Comparison of ENCODE assay signal across 6 cellular contexts in the genomic region with DNA sequence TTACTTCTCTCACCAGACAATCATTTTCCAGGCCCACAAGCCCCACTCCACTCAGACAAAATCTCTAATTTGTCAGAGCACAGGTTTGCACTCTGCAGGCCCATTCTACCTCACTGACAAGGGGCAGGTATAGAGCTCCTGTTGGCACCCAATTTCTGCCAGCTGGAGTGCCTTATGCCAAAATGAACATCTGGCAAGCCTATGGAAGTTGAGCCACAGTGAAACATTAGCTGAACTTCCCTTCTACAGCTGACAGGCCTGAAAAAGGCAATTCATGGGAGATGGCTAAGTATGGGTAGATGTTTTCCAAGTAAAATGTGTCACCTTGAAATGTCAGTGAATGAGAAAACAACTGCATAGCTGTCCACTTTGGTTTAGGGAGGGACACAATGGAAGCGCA.
"Had no signal": no experiment of that assay in that cellular context is flagged by ENCODE, and none has a peak within 500 bp of the region (broad histone marks: within the 10 kb centered on the region; RNA-seq: fewer than 3 reads in every experiment).

No MANE protein-coding gene starts in this region.

- H3K27ac ChIP-seq: GM23248, HL-60 had no signal

- DNase-seq: GM23248, GOT3, H7, HFFc6 had no signal

- H3K4me1 ChIP-seq: HAP-1 had no signal

- H3K36me3 ChIP-seq: HAP-1 had no signal

- H3K4me3 ChIP-seq: GM23248, HAP-1 had no signal

- H3K9me3 ChIP-seq: HAP-1 had no signal
